ENCODE assay signal across 1 cellular context in the genomic region with DNA sequence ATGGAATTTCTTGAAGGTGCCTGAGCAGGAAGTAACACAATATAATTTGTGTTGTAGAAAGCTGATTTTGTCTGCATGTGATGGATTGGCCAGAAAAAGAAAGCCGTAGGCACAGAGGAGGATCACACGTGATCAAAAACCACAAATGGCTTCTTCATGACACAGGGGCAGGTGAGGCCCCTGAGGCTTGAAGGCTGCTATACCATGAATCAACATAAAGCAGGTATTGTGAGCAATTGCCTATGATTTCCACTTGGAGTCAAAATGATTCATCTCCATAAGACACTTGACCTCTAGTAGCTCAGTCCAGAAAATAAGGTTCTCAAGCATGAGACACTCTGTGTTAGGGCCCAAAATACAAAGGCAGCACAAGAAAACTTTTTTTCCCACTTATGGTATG.
TF ChIP-seq lines count a peak whose summit lies in the region.

No MANE protein-coding gene starts in this region.

TF ChIP-seq in HCT116, 20 proteins besides CTCF, POLR2A, EP300 and RAD21:
- TF ChIP-seq CBX3 (IDR thresholded peaks at IDR 0.05; ENCODE audit: low read depth) (no peak), ZFX (IDR thresholded peaks at IDR 0.05) (no peak), EZH2phosphoT487 (IDR thresholded peaks at IDR 0.05; ENCODE audit: borderline replicate concordance) (no peak)
